ENCODE assay signal across 16 cellular contexts in the genomic region with DNA sequence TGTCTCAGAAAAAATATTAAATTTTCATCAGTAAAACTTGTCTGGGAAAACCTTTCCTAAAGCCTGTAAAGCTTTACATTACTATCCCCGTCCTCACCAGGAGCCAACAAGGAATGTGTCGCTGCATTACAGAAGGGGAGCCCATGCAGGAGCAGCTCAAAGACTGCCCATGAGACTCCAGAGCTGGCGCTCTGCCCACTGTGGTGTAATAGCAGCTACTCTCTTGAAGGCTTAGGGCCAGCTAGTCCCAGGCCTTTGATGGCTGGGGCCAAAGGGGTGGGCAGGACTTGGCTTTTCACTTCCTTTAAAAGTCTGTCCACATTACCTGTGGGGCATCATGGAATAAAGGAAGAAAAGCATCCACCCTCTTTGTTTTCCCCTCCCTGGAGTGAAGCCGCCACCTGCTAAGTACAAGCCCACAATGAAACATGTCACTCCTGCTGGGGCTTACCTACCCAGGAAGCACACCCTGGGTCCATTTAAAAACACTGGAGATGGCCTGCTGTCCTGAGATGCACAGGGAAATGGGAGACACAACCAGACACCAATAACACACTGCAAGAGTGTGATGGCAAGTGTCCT.
DNase-seq lines count a peak whose midpoint lies in the region; ATAC-seq and TF ChIP-seq lines count a peak whose summit lies in the region.
"Had no signal": no experiment of that assay in that cellular context is flagged by ENCODE, and none has a peak within 500 bp of the region (broad histone marks: within the 10 kb centered on the region; RNA-seq: fewer than 3 reads in every experiment).

No MANE protein-coding gene starts in this region.

- no peak overlapping the region for H2BK15ac ChIP-seq in mesendoderm (replicated peaks; ENCODE audit: low read depth)

- no peak for TF ChIP-seq CTCF in fibroblast of pulmonary artery (IDR thresholded peaks at IDR 0.05; ENCODE audit: low read length, missing control alignments)

- H3K23ac ChIP-seq in mesendoderm (ENCODE audit: low read length) = peak overlapping the region; percentile 34

- H3K27me3 ChIP-seq in MG63 (no peaks in the 10 kb centered on the region), mesendoderm (ENCODE audit: insufficient read depth, low read length, poor library complexity) (no peaks in the 10 kb centered on the region)

- peak overlapping the region; percentile 13 for H3K18ac ChIP-seq in mesendoderm (ENCODE audit: low read length)

- no CpG with 5 or more reads among the region's 4 CpGs for WGBS in mesendoderm (ENCODE audit: extremely low coverage, insufficient coverage, low lambda C conversion rate)

- H3K27ac ChIP-seq in mesendoderm (ENCODE audit: low read depth, low read length) = no peak overlapping the region

- H4K5ac ChIP-seq in mesendoderm (ENCODE audit: low read length) = no peak overlapping the region

- peak overlapping the region; percentile 43 for H3K56ac ChIP-seq in mesendoderm (ENCODE audit: low read length)

- no peaks in the 10 kb centered on the region for H3K36me3 ChIP-seq in MG63
- H3K36me3 ChIP-seq in mesendoderm (ENCODE audit: control insufficient read depth, insufficient read depth, low read length) = no peaks in the 10 kb centered on the region

- H3K4me2 ChIP-seq in mesendoderm (ENCODE audit: low read length) = no peak overlapping the region

- H2BK5ac ChIP-seq in mesendoderm (ENCODE audit: low read length) = no peak overlapping the region

- no peak overlapping the region for H2BK120ac ChIP-seq in mesendoderm (ENCODE audit: low read depth, low read length)

- peak; percentile 41 for DNase-seq in AG08396 (ENCODE audit: low spot score)
- DNase-seq in MG63 = peak; percentile 32
- peak; percentile 78 for DNase-seq in fibroblast of pulmonary artery (ENCODE audit: low read depth)
- DNase-seq in mesendoderm = peak; percentile 42
- DNase-seq in NCI-H2107 (lab: John Stamatoyannopoulos, UW) = no peak
- no peak for DNase-seq in T-helper 1 cell
- DNase-seq in activated CD8-positive, alpha-beta memory T cell treated with anti-CD3 and anti-CD28 coated beads, Interleukin-2, amount 50 U/mL, for 4 hours = no peak
- DNase-seq: activated CD4-positive, alpha-beta T cell treated with anti-CD3 and anti-CD28 coated beads for 36 hours; activated T-cell treated with anti-CD3 and anti-CD28 coated beads for 4 hours; erythroblast; HFFc6; NCI-H1930; stimulated activated naive B cell treated with anti-CD40 and anti-IgM and Interleukin-4, amounts not matched to agents 10 μg/mL and 1 μg/mL and 100 μg/mL, for 72 hours; T-helper 17 cell had no signal

- H3K79me2 ChIP-seq in mesendoderm (ENCODE audit: control insufficient read depth, insufficient read depth, low read length) = no peaks in the 10 kb centered on the region

- H2AK5ac ChIP-seq in mesendoderm (ENCODE audit: low read length) = no peak overlapping the region

- peaks cover 1% of the 10 kb centered on the region for H3K4me1 ChIP-seq in mesendoderm (ENCODE audit: control insufficient read depth, low read depth, low read length)

- no peak overlapping the region for H4K8ac ChIP-seq in mesendoderm (ENCODE audit: low read depth, low read length)

- H3K4ac ChIP-seq in mesendoderm (ENCODE audit: low read depth, low read length) = no peak overlapping the region

- no peak for ATAC-seq in GM18907 (IDR thresholded peaks at IDR 0.05; ENCODE audit: unreplicated experiment)
- ATAC-seq: activated CD4-positive, alpha-beta T cell treated with anti-CD3 and anti-CD28 coated beads for 36 hours; activated naive CD4-positive, alpha-beta T cell treated with anti-CD3 and anti-CD28 coated beads, Interleukin-2, amount 50 U/mL, for 72 hours; stimulated activated naive B cell treated with anti-CD40 and anti-IgM and Interleukin-4, amounts not matched to agents 10 μg/mL and 1 μg/mL and 100 μg/mL, for 72 hours; T-helper 17 cell had no signal

- no peaks in the 10 kb centered on the region for H3K9me3 ChIP-seq in MG63

- no peak overlapping the region for H3K4me3 ChIP-seq in MG63
- H3K4me3 ChIP-seq in fibroblast of pulmonary artery (replicated peaks; ENCODE audit: low read depth, low read length) = no peak overlapping the region
- no peak overlapping the region for H3K4me3 ChIP-seq in mesendoderm (ENCODE audit: low read length)

- no peaks in the 10 kb centered on the region for H3K79me1 ChIP-seq in mesendoderm (ENCODE audit: low read length)

- H3K9ac ChIP-seq in mesendoderm (ENCODE audit: low read length) = no peak overlapping the region

Comparison
In these comparisons a context has a peak if more than half of its experiments do, and no peak if none do; other contexts are left out.
1. DNase-seq: peak in AG08396 (single experiment), MG63 (single experiment), fibroblast of pulmonary artery (single experiment) and mesendoderm (single experiment); none in NCI-H2107 (single experiment), T-helper 1 cell (0 of 5) and activated CD8-positive, alpha-beta memory T cell treated with anti-CD3 and anti-CD28 coated beads, Interleukin-2, amount 50 U/mL, for 4 hours (single experiment).